Comparison of ENCODE assay signal across 15 cellular contexts in genomic region chr19:18475762-18476331, GRCh38. TPM values are rescaled to one million over a fixed set of nuclear protein-coding genes. Genes with fewer than 3 reads are reported as not detected.
A peak's percentile ranks its signal among the peaks of the same experiment; 100 is the strongest.
DNase-seq lines count a peak whose midpoint lies in the region; ATAC-seq, FAIRE-seq and TF ChIP-seq lines count a peak whose summit lies in the region.
"Had no signal": no experiment of that assay in that cellular context is flagged by ENCODE, and none has a peak within 500 bp of the region (broad histone marks: within the 10 kb centered on the region; RNA-seq: fewer than 3 reads in every experiment).

No MANE protein-coding gene starts in this region.

- ATAC-seq in activated CD8-positive, alpha-beta T cell treated with anti-CD3 and anti-CD28 coated beads, Interleukin-2, amount 10 ng/mL, durations not matched to agents 7 days and 5 days: no peak
- no peak for ATAC-seq in naive thymus-derived CD8-positive, alpha-beta T cell
- ATAC-seq: gastroesophageal sphincter had no signal

- no peaks in the 10 kb centered on the region for H3K27me3 Mint-ChIP-seq in activated CD8-positive, alpha-beta T cell treated with anti-CD3 and anti-CD28 coated beads, Interleukin-2, amount 10 ng/mL, durations not matched to agents 7 days and 5 days (ENCODE audit: low read depth)
- no peaks in the 10 kb centered on the region for H3K27me3 Mint-ChIP-seq in naive thymus-derived CD8-positive, alpha-beta T cell
- peaks cover 14% of the 10 kb centered on the region for H3K27me3 Mint-ChIP-seq in endothelial cell (ENCODE audit: unreplicated experiment)

- H3K4me3 ChIP-seq in BLaER1: no peak overlapping the region
- H3K4me3 ChIP-seq: gastroesophageal sphincter, suprapubic skin had no signal

- peaks cover 70% of the 10 kb centered on the region for H3K4me1 ChIP-seq in BLaER1

- H3K9me3 Mint-ChIP-seq in activated CD8-positive, alpha-beta T cell treated with anti-CD3 and anti-CD28 coated beads, Interleukin-2, amount 10 ng/mL, durations not matched to agents 7 days and 5 days (ENCODE audit: insufficient read depth): no peaks in the 10 kb centered on the region
- H3K9me3 Mint-ChIP-seq in naive thymus-derived CD8-positive, alpha-beta T cell: no peaks in the 10 kb centered on the region
- no peaks in the 10 kb centered on the region for H3K9me3 Mint-ChIP-seq in endothelial cell (ENCODE audit: unreplicated experiment)
- H3K9me3 Mint-ChIP-seq: mesothelial cell of epicardium had no signal

- no peak for FAIRE-seq in RCC 7860 (lab: Jason Lieb, UNC)

- POLR2A ChIA-PET in activated CD8-positive, alpha-beta T cell treated with anti-CD3 and anti-CD28 coated beads, Interleukin-2, amount 10 ng/mL, durations not matched to agents 7 days and 5 days (lab: Charles Lee): interaction anchor here (0.6 kb wide), 1 partner anchor 203 kb away, joined by 3 read pairs; no protein-coding TSS in a partner anchor
- POLR2A ChIA-PET in naive thymus-derived CD8-positive, alpha-beta T cell (lab: Charles Lee): no interaction called here

- CTCF ChIA-PET in activated CD8-positive, alpha-beta T cell treated with anti-CD3 and anti-CD28 coated beads, Interleukin-2, amount 10 ng/mL, durations not matched to agents 7 days and 5 days (lab: Charles Lee): interaction anchor here (1.0 to 1.4 kb wide), 2 partner anchors 44 to 372 kb away, joined by 3 read pairs; no protein-coding TSS in a partner anchor

- peak overlapping the region; percentile 45 for H3K27ac ChIP-seq in BLaER1
- H3K27ac ChIP-seq: parathyroid adenoma, suprapubic skin had no signal

- H3K9ac ChIP-seq in BLaER1: 0 out of 2 replicates have a peak overlapping the region, but pooled peaks have one; percentile 29
- H3K9ac ChIP-seq: parathyroid adenoma had no signal

- peaks cover 3% of the 10 kb centered on the region for H3K36me3 Mint-ChIP-seq in activated CD8-positive, alpha-beta T cell treated with anti-CD3 and anti-CD28 coated beads, Interleukin-2, amount 10 ng/mL, durations not matched to agents 7 days and 5 days (ENCODE audit: low read depth)
- peaks cover 0 to 19% (median 0%) of the 10 kb centered on the region in 3 donors for H3K36me3 Mint-ChIP-seq in naive thymus-derived CD8-positive, alpha-beta T cell
- peaks cover 18% of the 10 kb centered on the region for H3K36me3 Mint-ChIP-seq in endothelial cell (ENCODE audit: low read depth, unreplicated experiment)

- no peaks in the 10 kb centered on the region for H3K27me3 ChIP-seq in BLaER1
- H3K27me3 ChIP-seq: gastroesophageal sphincter, suprapubic skin had no signal

- no peak overlapping the region for H3K4me3 Mint-ChIP-seq in activated CD8-positive, alpha-beta T cell treated with anti-CD3 and anti-CD28 coated beads, Interleukin-2, amount 10 ng/mL, durations not matched to agents 7 days and 5 days
- peak overlapping the region in 1 of 10 donors; percentile 83 for H3K4me3 Mint-ChIP-seq in naive thymus-derived CD8-positive, alpha-beta T cell
- no peak overlapping the region for H3K4me3 Mint-ChIP-seq in endothelial cell (ENCODE audit: unreplicated experiment)
- H3K4me3 Mint-ChIP-seq: mesothelial cell of epicardium had no signal

- H3K4me1 Mint-ChIP-seq in activated CD8-positive, alpha-beta T cell treated with anti-CD3 and anti-CD28 coated beads, Interleukin-2, amount 10 ng/mL, durations not matched to agents 7 days and 5 days (ENCODE audit: low read depth): peaks cover 64% of the 10 kb centered on the region
- H3K4me1 Mint-ChIP-seq in naive thymus-derived CD8-positive, alpha-beta T cell: peaks cover 34 to 75% (median 66%) of the 10 kb centered on the region in 4 donors
- peaks cover 29% of the 10 kb centered on the region for H3K4me1 Mint-ChIP-seq in endothelial cell (ENCODE audit: unreplicated experiment)

- H3K9me3 ChIP-seq in BLaER1: peaks cover 5% of the 10 kb centered on the region; the same call in 1 of the 2 replicates
- H3K9me3 ChIP-seq: gastroesophageal sphincter, suprapubic skin had no signal

- TF ChIP-seq CTCF in endothelial cell (IDR thresholded peaks at IDR 0.05; ENCODE audit: unreplicated experiment): no peak

- H3K36me3 ChIP-seq in BLaER1: peaks cover 37% of the 10 kb centered on the region

- peak; percentile 10 for DNase-seq in COLO668 (lab: John Stamatoyannopoulos, UW; ENCODE audit: unreplicated experiment)
- DNase-seq in activated CD8-positive, alpha-beta T cell treated with anti-CD3 and anti-CD28 coated beads, Interleukin-2, amount 10 ng/mL, durations not matched to agents 7 days and 5 days: no peak
- DNase-seq in naive thymus-derived CD8-positive, alpha-beta T cell: no peak
- no peak for DNase-seq in RCC 7860 (ENCODE audit: low spot score)
- no peak for DNase-seq in LoVo (ENCODE audit: low spot score)
- no peak for DNase-seq in endothelial cell (ENCODE audit: low spot score)
- DNase-seq in amygdala (lab: John Stamatoyannopoulos, UW): no peak
- DNase-seq: DMS79 treated with DMSO at 0.1 percent for 48 hours, NCI-H1694, NCI-H510A treated with DMSO at 0.1 percent for 48 hours had no signal

- H3K4me2 ChIP-seq in BLaER1: peak overlapping the region; percentile 67

- H4K20me1 ChIP-seq in BLaER1: peaks cover 98% of the 10 kb centered on the region

- peak overlapping the region; percentile 64 for H3K27ac Mint-ChIP-seq in activated CD8-positive, alpha-beta T cell treated with anti-CD3 and anti-CD28 coated beads, Interleukin-2, amount 10 ng/mL, durations not matched to agents 7 days and 5 days
- H3K27ac Mint-ChIP-seq in naive thymus-derived CD8-positive, alpha-beta T cell: peak overlapping the region in 6 of 10 donors; percentile 47 to 97 (median 73)
- no peak overlapping the region for H3K27ac Mint-ChIP-seq in endothelial cell (ENCODE audit: unreplicated experiment)
- H3K27ac Mint-ChIP-seq: mesothelial cell of epicardium had no signal

RNA-seq across cellular contexts. Expression of gene ISYNA1, which starts 37.9 kb away (rescaled TPM):
- total RNA-seq in activated CD8-positive, alpha-beta T cell treated with anti-CD3 and anti-CD28 coated beads, Interleukin-2, amount 10 ng/mL, durations not matched to agents 7 days and 5 days: 10 to 100 TPM; 26.7 to 33.5 TPM
- total RNA-seq in naive thymus-derived CD8-positive, alpha-beta T cell: 10 to 100 TPM; 62.5 to 63.7 TPM
- polyA plus RNA-seq in naive thymus-derived CD8-positive, alpha-beta T cell: 10 to 100 TPM; 28.3 to 53.2 (median 40.4) TPM
- 68.5 TPM for total RNA-seq in endothelial cell (ENCODE audit: unreplicated experiment)

RNA-seq across cellular contexts. Expression of gene ELL, which starts 46.0 kb away (rescaled TPM):
- total RNA-seq in activated CD8-positive, alpha-beta T cell treated with anti-CD3 and anti-CD28 coated beads, Interleukin-2, amount 10 ng/mL, durations not matched to agents 7 days and 5 days: 10 to 100 TPM; 20.8 to 22.3 TPM
- total RNA-seq in naive thymus-derived CD8-positive, alpha-beta T cell: 10 to 100 TPM; 23.7 to 24.1 TPM
- polyA plus RNA-seq in naive thymus-derived CD8-positive, alpha-beta T cell: 10 to 100 TPM in 1 of 3 donors, 1 to 10 TPM in 2; 7.6 to 11.0 (median 9.3) TPM
- total RNA-seq in endothelial cell (ENCODE audit: unreplicated experiment): 11.0 TPM

RNA-seq across cellular contexts. Expression of gene SSBP4, which starts 56.6 kb away (rescaled TPM):
- 100 to 1,000 TPM; 198 to 204 TPM for total RNA-seq in activated CD8-positive, alpha-beta T cell treated with anti-CD3 and anti-CD28 coated beads, Interleukin-2, amount 10 ng/mL, durations not matched to agents 7 days and 5 days
- total RNA-seq in naive thymus-derived CD8-positive, alpha-beta T cell: 10 to 100 TPM; 41.3 to 45.4 TPM
- 10 to 100 TPM; 48.1 to 78.8 (median 61.1) TPM for polyA plus RNA-seq in naive thymus-derived CD8-positive, alpha-beta T cell
- 60.7 TPM for total RNA-seq in endothelial cell (ENCODE audit: unreplicated experiment)
